ENCODE assay signal across 10 cellular contexts in genomic region chr11:7688238-7688826, GRCh38. TPM values are rescaled to one million over a fixed set of nuclear protein-coding genes. Genes with fewer than 3 reads are reported as not detected.
A peak's percentile ranks its signal among the peaks of the same experiment; 100 is the strongest.
DNase-seq lines count a peak whose midpoint lies in the region; ATAC-seq and TF ChIP-seq lines count a peak whose summit lies in the region.
"Had no signal": no experiment of that assay in that cellular context is flagged by ENCODE, and none has a peak within 500 bp of the region (broad histone marks: within the 10 kb centered on the region; RNA-seq: fewer than 3 reads in every experiment).

No MANE protein-coding gene starts in this region.

- H4K20me1 ChIP-seq in DOHH2 (ENCODE audit: control insufficient read depth, insufficient read depth, low read depth, low read length), result no peaks in the 10 kb centered on the region

- H3K4me1 ChIP-seq in DOHH2 (ENCODE audit: control insufficient read depth, low read length), result peaks cover 17% of the 10 kb centered on the region

- CTCF ChIA-PET in MCF 10A (lab: Yijun Ruan, JAX), result interaction anchor here (0.6 to 4.1 kb wide), 26 partner anchors 8 to 950 kb away, joined by 3 to 26 read pairs (median 4); no protein-coding TSS in a partner anchor

- H3K4me1 Mint-ChIP-seq in MCF 10A (ENCODE audit: insufficient read depth, unreplicated experiment), result peaks cover 13% of the 10 kb centered on the region
- H3K4me1 Mint-ChIP-seq in activated T-cell treated with anti-CD3 and anti-CD28 coated beads, Interleukin-2, amount 50 U/mL, for 24 hours (ENCODE audit: low read depth), result peaks cover 5% of the 10 kb centered on the region
- H3K4me1 Mint-ChIP-seq: immature natural killer cell had no signal

- no peak overlapping the region for H3K4me3 Mint-ChIP-seq in MCF 10A (ENCODE audit: unreplicated experiment)
- no peak overlapping the region for H3K4me3 Mint-ChIP-seq in activated T-cell treated with anti-CD3 and anti-CD28 coated beads, Interleukin-2, amount 50 U/mL, for 24 hours
- H3K4me3 Mint-ChIP-seq: immature natural killer cell had no signal

- no peaks in the 10 kb centered on the region for H3K9me3 ChIP-seq in DOHH2 (ENCODE audit: control insufficient read depth, insufficient read depth, low read length)

- H3K27me3 ChIP-seq in DOHH2 (ENCODE audit: control insufficient read depth, low read length), result peaks cover 17% of the 10 kb centered on the region

- H3K27ac ChIP-seq in DOHH2 (ENCODE audit: low read depth, low read length), result no peak overlapping the region
- H3K27ac ChIP-seq: SK-N-MC had no signal

- H3K27me3 Mint-ChIP-seq in MCF 10A (ENCODE audit: insufficient read depth, unreplicated experiment), result peaks cover 11% of the 10 kb centered on the region
- peaks cover 56% of the 10 kb centered on the region for H3K27me3 Mint-ChIP-seq in activated T-cell treated with anti-CD3 and anti-CD28 coated beads, Interleukin-2, amount 50 U/mL, for 24 hours

- ATAC-seq in GM21381 (IDR thresholded peaks at IDR 0.05; ENCODE audit: unreplicated experiment), result peak; percentile 75

- H3K4me2 ChIP-seq in DOHH2 (ENCODE audit: low read length), result no peak overlapping the region

- H3K4me3 ChIP-seq in DOHH2 (ENCODE audit: low read length), result no peak overlapping the region
- H3K4me3 ChIP-seq: SK-N-MC had no signal

- no peaks in the 10 kb centered on the region for H3K36me3 Mint-ChIP-seq in MCF 10A (ENCODE audit: insufficient read depth, unreplicated experiment)
- H3K36me3 Mint-ChIP-seq in activated T-cell treated with anti-CD3 and anti-CD28 coated beads, Interleukin-2, amount 50 U/mL, for 24 hours (ENCODE audit: low read depth), result no peaks in the 10 kb centered on the region
- H3K36me3 Mint-ChIP-seq: immature natural killer cell had no signal

- peak; percentile 78 for TF ChIP-seq CTCF in DOHH2 (IDR thresholded peaks at IDR 0.05; ENCODE audit: low read depth, low read length, poor library complexity, severe bottlenecking)
- TF ChIP-seq CTCF in MCF 10A (IDR thresholded peaks at IDR 0.05; ENCODE audit: unreplicated experiment), result peak; percentile 62

- no peaks in the 10 kb centered on the region for H3F3A ChIP-seq in DOHH2 (ENCODE audit: control insufficient read depth, insufficient read depth)

- intact Hi-C loops in MCF 10A (cut with micrococcal nuclease), result loop anchor here (1.0 to 2.0 kb wide), 3 partner anchors 24 to 590 kb away; no protein-coding TSS in a partner anchor

- no peaks in the 10 kb centered on the region for H3K79me2 ChIP-seq in DOHH2 (ENCODE audit: control insufficient read depth, low read length)

- no peaks in the 10 kb centered on the region for H3K9me2 ChIP-seq in DOHH2 (replicated peaks; ENCODE audit: control insufficient read depth, low read length)

- no peaks in the 10 kb centered on the region for H3K36me3 ChIP-seq in DOHH2 (ENCODE audit: control insufficient read depth, low read length)

- DNase-seq in NAMALWA (ENCODE audit: low spot score) (peak; percentile 69), MCF 10A (ENCODE audit: unreplicated experiment) (peak; percentile 32), medulla oblongata (ENCODE audit: extremely low spot score) (peak; percentile 60), NCI-H2029 (lab: John Stamatoyannopoulos, UW) (no peak), HuH-7.5 (ENCODE audit: low spot score) (no peak)
- no peak for DNase-seq in activated T-cell treated with anti-CD3 and anti-CD28 coated beads, Interleukin-2, amount 50 U/mL, for 24 hours

- POLR2A ChIA-PET in MCF 10A (lab: Yijun Ruan, JAX), result no interaction called here

- H3K27ac Mint-ChIP-seq in MCF 10A (ENCODE audit: low read depth, unreplicated experiment), result no peak overlapping the region
- no peak overlapping the region for H3K27ac Mint-ChIP-seq in activated T-cell treated with anti-CD3 and anti-CD28 coated beads, Interleukin-2, amount 50 U/mL, for 24 hours
- H3K27ac Mint-ChIP-seq: immature natural killer cell had no signal

- H3K9me3 Mint-ChIP-seq in MCF 10A (ENCODE audit: unreplicated experiment), result no peaks in the 10 kb centered on the region
- H3K9me3 Mint-ChIP-seq in activated T-cell treated with anti-CD3 and anti-CD28 coated beads, Interleukin-2, amount 50 U/mL, for 24 hours, result no peaks in the 10 kb centered on the region
- H3K9me3 Mint-ChIP-seq: immature natural killer cell had no signal

- BruUV-seq in MCF 10A (replicated peaks; lab: Mats Ljungman, UMichigan), result no TSS peak

RNA-seq across cellular contexts. Expression of gene CYB5R2, which starts 15.0 kb away (rescaled TPM):
- total RNA-seq in MCF 10A (2022), result 1.2 and 1.6 TPM in 2 replicates

RNA-seq across cellular contexts. Expression of gene OVCH2, which starts 17.9 kb away (rescaled TPM):
- total RNA-seq in MCF 10A (2022), result 0.79 and 0.91 TPM in 2 replicates

Comparison
In these comparisons a context has a peak if more than half of its experiments do, and no peak if none do; other contexts are left out.
1. DNase-seq: peak in NAMALWA (single experiment), MCF 10A (single experiment) and medulla oblongata (single experiment); none in activated T-cell treated with anti-CD3 and anti-CD28 coated beads, Interleukin-2, amount 50 U/mL, for 24 hours (single experiment), NCI-H2029 (single experiment) and HuH-7.5 (single experiment).